Comparison of ENCODE assay signal across 29 cellular contexts in the genomic region with DNA sequence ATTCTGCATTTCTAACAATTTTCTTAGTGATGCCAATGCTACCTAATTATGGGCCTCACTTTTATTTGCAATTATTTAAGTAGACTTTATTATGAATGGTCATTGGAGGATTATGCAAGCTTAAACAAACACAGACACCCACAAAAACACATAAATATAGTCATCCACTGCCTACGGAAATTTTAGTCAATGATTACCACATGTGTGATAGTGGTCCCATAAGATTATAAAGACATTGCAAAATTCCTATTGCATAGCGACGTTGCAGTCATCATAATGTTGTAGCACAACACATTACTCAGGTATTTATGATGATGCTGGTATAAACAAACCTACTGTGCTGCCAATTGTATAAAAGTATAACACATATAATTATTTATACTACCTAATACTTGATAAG.
DNase-seq lines count a peak whose midpoint lies in the region; ATAC-seq, FAIRE-seq and TF ChIP-seq lines count a peak whose summit lies in the region.
"Had no signal": no experiment of that assay in that cellular context is flagged by ENCODE, and none has a peak within 500 bp of the region (broad histone marks: within the 10 kb centered on the region; RNA-seq: fewer than 3 reads in every experiment).

No MANE protein-coding gene starts in this region.

- H3K27ac Mint-ChIP-seq in astrocyte (ENCODE audit: unreplicated experiment), result no peak overlapping the region
- H3K27ac Mint-ChIP-seq: CD4-positive, alpha-beta memory T cell; dendritic cell treated with granulocyte-macrophage colony-stimulating factor and Interleukin-4, amounts not matched to agents 40 ng/mL and 50 ng/mL, for 4 days had no signal

- DNase-seq in AG09309 (ENCODE audit: low read depth) (peak; percentile 81), HS-5 (ENCODE audit: low read depth) (peak; percentile 41), astrocyte (ENCODE audit: low read depth) (peak; percentile 8), fibroblast of villous mesenchyme (ENCODE audit: low read depth) (peak; percentile 42), NCI-H446 treated with DMSO at 0.1 percent for 48 hours (lab: John Stamatoyannopoulos, UW) (no peak), GM10266 (ENCODE audit: extremely low spot score) (no peak)
- no peak for DNase-seq in stimulated activated naive CD4-positive, alpha-beta T cell treated with Interleukin-2 at 50 U/mL for 16 hours (lab: John Stamatoyannopoulos, UW)
- DNase-seq: activated CD4-positive, alpha-beta T cell treated with anti-CD3 and anti-CD28 coated beads, Interleukin-2, amount 50 U/mL, for 1 hour; activated naive CD4-positive, alpha-beta T cell treated with anti-CD3 and anti-CD28 coated beads, Interleukin-2, amount 50 U/mL, for 16 hours; body of pancreas; CD4-positive, alpha-beta memory T cell; erythroblast; hippocampal formation; Kasumi-1; kidney; midbrain; NCI-H1417 treated with DMSO at 0.1 percent for 48 hours; NCI-H2171; NCI-H82; Peyer's patch; retina; stimulated activated CD4-positive, alpha-beta T cell treated with anti-CD3 and anti-CD28 coated beads, Interleukin-15, amount 100 ng/mL, for 24 hours; stimulated activated naive CD8-positive, alpha-beta T cell treated with anti-CD3 and anti-CD28 coated beads, Interleukin-15, Interleukin-2, amounts not matched to agents 100 U/mL and 50 U/mL, for 24 hours had no signal

- ATAC-seq in GM19397 (IDR thresholded peaks at IDR 0.05; ENCODE audit: unreplicated experiment), result no peak
- ATAC-seq: body of pancreas; stimulated activated naive CD8-positive, alpha-beta T cell treated with anti-CD3 and anti-CD28 coated beads, Interleukin-15, Interleukin-2, amounts not matched to agents 100 U/mL and 50 U/mL, for 24 hours had no signal

- peaks cover 3% of the 10 kb centered on the region for H3K9me3 Mint-ChIP-seq in astrocyte (ENCODE audit: unreplicated experiment)
- H3K9me3 Mint-ChIP-seq: dendritic cell treated with granulocyte-macrophage colony-stimulating factor and Interleukin-4, amounts not matched to agents 40 ng/mL and 50 ng/mL, for 4 days had no signal

- H3K9ac ChIP-seq in astrocyte (ENCODE audit: low read length), result no peak overlapping the region

- no peak overlapping the region for H3K4me3 ChIP-seq in AG09309 (ENCODE audit: control insufficient read depth, low read depth, low read length)
- no peak overlapping the region for H3K4me3 ChIP-seq in astrocyte (ENCODE audit: insufficient read depth, low read depth, low read length)
- H3K4me3 ChIP-seq in fibroblast of villous mesenchyme (ENCODE audit: low read depth, low read length), result no peak overlapping the region
- H3K4me3 ChIP-seq: body of pancreas, Peyer's patch, upper lobe of left lung had no signal

- no peak overlapping the region for H2AFZ ChIP-seq in astrocyte (ENCODE audit: low read depth, low read length)

- FAIRE-seq in astrocyte (lab: Jason Lieb, UNC), result no peak
- FAIRE-seq: GM12891, H1 had no signal

- no peak overlapping the region for H3K4me2 ChIP-seq in astrocyte (ENCODE audit: low read length)

- TF ChIP-seq CTCF in AG09309 (IDR thresholded peaks at IDR 0.05; ENCODE audit: control insufficient read depth, insufficient read depth, low read depth, low read length, missing control alignments) (no peak), astrocyte (IDR thresholded peaks at IDR 0.05; ENCODE audit: insufficient read depth, low read depth, low read length) (no peak), fibroblast of villous mesenchyme (IDR thresholded peaks at IDR 0.05; ENCODE audit: insufficient read depth, low read depth, low read length) (no peak), GM10266 (IDR thresholded peaks at IDR 0.05; ENCODE audit: control insufficient read depth, insufficient read depth, low read depth, missing control alignments) (no peak)

- H3K27me3 Mint-ChIP-seq in astrocyte (ENCODE audit: low read depth, unreplicated experiment), result no peaks in the 10 kb centered on the region
- H3K27me3 Mint-ChIP-seq: CD4-positive, alpha-beta memory T cell had no signal

- H4K20me1 ChIP-seq in astrocyte (ENCODE audit: insufficient read depth, low read length), result no peaks in the 10 kb centered on the region

- H3K9me3 ChIP-seq in astrocyte (ENCODE audit: insufficient read depth, low read depth, low read length), result no peaks in the 10 kb centered on the region
- H3K9me3 ChIP-seq: body of pancreas, Peyer's patch, upper lobe of left lung had no signal

- H3K36me3 Mint-ChIP-seq in astrocyte (ENCODE audit: low read depth, unreplicated experiment), result no peaks in the 10 kb centered on the region
- H3K36me3 Mint-ChIP-seq: CD4-positive, alpha-beta memory T cell had no signal

- H3K4me1 Mint-ChIP-seq in astrocyte (ENCODE audit: low read depth, unreplicated experiment), result no peaks in the 10 kb centered on the region
- H3K4me1 Mint-ChIP-seq: CD4-positive, alpha-beta memory T cell; neural crest cell had no signal

- H3K4me1 ChIP-seq in astrocyte (ENCODE audit: insufficient read depth, low read length), result no peaks in the 10 kb centered on the region
- H3K4me1 ChIP-seq: body of pancreas, Peyer's patch, upper lobe of left lung had no signal

- no peaks in the 10 kb centered on the region for H3K27me3 ChIP-seq in astrocyte (ENCODE audit: insufficient read depth, low read length)
- H3K27me3 ChIP-seq: body of pancreas, Peyer's patch, upper lobe of left lung had no signal

- no peak overlapping the region for H3K4me3 Mint-ChIP-seq in astrocyte (ENCODE audit: unreplicated experiment)
- H3K4me3 Mint-ChIP-seq: CD4-positive, alpha-beta memory T cell; dendritic cell treated with granulocyte-macrophage colony-stimulating factor and Interleukin-4, amounts not matched to agents 40 ng/mL and 50 ng/mL, for 4 days; neural crest cell had no signal

- H3K27ac ChIP-seq in astrocyte (ENCODE audit: low read depth, low read length), result no peak overlapping the region
- H3K27ac ChIP-seq: body of pancreas, Peyer's patch, upper lobe of left lung had no signal

- H3K79me2 ChIP-seq in astrocyte (ENCODE audit: insufficient read depth, low read length), result no peaks in the 10 kb centered on the region

- no peaks in the 10 kb centered on the region for H3K36me3 ChIP-seq in astrocyte (ENCODE audit: insufficient read depth, low read length)
- H3K36me3 ChIP-seq: Peyer's patch, upper lobe of left lung had no signal

Comparison
In these comparisons a context has a peak if more than half of its experiments do, and no peak if none do; other contexts are left out.
1. DNase-seq: peak in AG09309 (single experiment), HS-5 (single experiment), astrocyte (single experiment) and fibroblast of villous mesenchyme (single experiment); none in NCI-H446 treated with DMSO at 0.1 percent for 48 hours (single experiment), stimulated activated naive CD4-positive, alpha-beta T cell treated with Interleukin-2 at 50 U/mL for 16 hours (single experiment) and GM10266 (single experiment).